ENCODE assay signal across 26 cellular contexts in genomic region chr14:71388336-71388735, GRCh38.
"Had no signal": no experiment of that assay in that cellular context is flagged by ENCODE, and none has a peak within 500 bp of the region (broad histone marks: within the 10 kb centered on the region; RNA-seq: fewer than 3 reads in every experiment).

No MANE protein-coding gene starts in this region.

- H3K27ac Mint-ChIP-seq: activated CD4-positive, alpha-beta memory T cell treated with anti-CD3 and anti-CD28 coated beads for 36 hours; activated naive CD4-positive, alpha-beta T cell treated with anti-CD3 and anti-CD28 coated beads, Interleukin-2, amount 50 U/mL, for 24 hours; T-helper 2 cell treated with Interferon-gamma antibody and Interleukin-4, amounts not matched to agents 5 μg/mL and 100 μg/mL, for 36 hours had no signal

- H3K4me1 ChIP-seq: SJCRH30 had no signal

- H3K4me3 Mint-ChIP-seq: activated CD4-positive, alpha-beta memory T cell treated with anti-CD3 and anti-CD28 coated beads for 36 hours; activated naive CD4-positive, alpha-beta T cell treated with anti-CD3 and anti-CD28 coated beads, Interleukin-2, amount 50 U/mL, for 24 hours; central memory CD8-positive, alpha-beta T cell; T-helper 2 cell treated with Interferon-gamma antibody and Interleukin-4, amounts not matched to agents 5 μg/mL and 100 μg/mL, for 36 hours had no signal

- H3K4me3 ChIP-seq: body of pancreas, MG63, SJCRH30 had no signal

- H3K9me3 ChIP-seq: body of pancreas, MG63, SJCRH30 had no signal

- DNase-seq: activated CD4-positive, alpha-beta memory T cell treated with anti-CD3 and anti-CD28 coated beads for 36 hours; activated CD4-positive, alpha-beta T cell treated with anti-CD3 and anti-CD28 coated beads for 48 hours; activated CD4-positive, CD25-positive, alpha-beta regulatory T cell treated with anti-CD3 and anti-CD28 coated beads, Interleukin-2, amount 50 U/mL, for 72 hours; activated T-cell treated with anti-CD3 and anti-CD28 coated beads for 4 hours; aorta; body of pancreas; MG63; MV-4-11; NCI-H1092 treated with DMSO at 0.1 percent for 48 hours; NCI-H1417 treated with DMSO at 0.1 percent for 48 hours; NCI-H1694; NCI-H2029; NCI-H2107; NCI-H2171 treated with DMSO at 0.1 percent for 48 hours; NCI-H226; NCI-H526; NCI-H774; Right ventricle myocardium superior; RPMI8226; SJCRH30; SW 1271 had no signal

- H3K27ac ChIP-seq: body of pancreas, SJCRH30 had no signal

- H3K36me3 ChIP-seq: MG63, SJCRH30 had no signal

- H3K27me3 ChIP-seq: body of pancreas, MG63, SJCRH30 had no signal

- H3K9me3 Mint-ChIP-seq: activated CD4-positive, alpha-beta memory T cell treated with anti-CD3 and anti-CD28 coated beads for 36 hours; activated naive CD4-positive, alpha-beta T cell treated with anti-CD3 and anti-CD28 coated beads, Interleukin-2, amount 50 U/mL, for 24 hours; central memory CD8-positive, alpha-beta T cell; T-helper 2 cell treated with Interferon-gamma antibody and Interleukin-4, amounts not matched to agents 5 μg/mL and 100 μg/mL, for 36 hours had no signal

- H3K27me3 Mint-ChIP-seq: activated CD4-positive, alpha-beta memory T cell treated with anti-CD3 and anti-CD28 coated beads for 36 hours; activated naive CD4-positive, alpha-beta T cell treated with anti-CD3 and anti-CD28 coated beads, Interleukin-2, amount 50 U/mL, for 24 hours; central memory CD8-positive, alpha-beta T cell had no signal

- ATAC-seq: body of pancreas, Panc1, SK-N-SH treated with all-trans-retinoic acid at 6 μM for 48 hours had no signal
